Comparison of ENCODE assay signal across 8 cellular contexts in genomic region chr5:181241393-181241975, GRCh38. TPM values are rescaled to one million over a fixed set of nuclear protein-coding genes. Genes with fewer than 3 reads are reported as not detected.
DNase-seq lines count a peak whose midpoint lies in the region; ATAC-seq and TF ChIP-seq lines count a peak whose summit lies in the region.

No MANE protein-coding gene starts in this region.

- TF ChIP-seq CTCF in OCI-LY1 (IDR thresholded peaks at IDR 0.05; ENCODE audit: low read length) = no peak

- peaks cover 35% of the 10 kb centered on the region for H3K4me1 ChIP-seq in OCI-LY1 (ENCODE audit: insufficient read depth, low read length, severe bottlenecking)
- peaks cover 31 to 35% of the 10 kb centered on the region in 2 donors for H3K4me1 ChIP-seq in naive thymus-derived CD4-positive, alpha-beta T cell (ENCODE audit: control insufficient read depth in 2 of 2, insufficient read depth in 2 of 2, low read length in 2 of 2)

- peak; percentile 87 for DNase-seq in EL
- DNase-seq in central memory CD8-positive, alpha-beta T cell (ENCODE audit: low spot score in 2 of 2) = no peak
- DNase-seq in naive thymus-derived CD4-positive, alpha-beta T cell = no peak
- no peak for DNase-seq in nucleus accumbens (lab: John Stamatoyannopoulos, UW)
- no peak for DNase-seq in germinal center (ENCODE audit: low spot score)

- H3K36me3 ChIP-seq in OCI-LY1 (ENCODE audit: insufficient read depth, low read length) = peaks cover 70% of the 10 kb centered on the region
- peaks cover 39 to 55% (median 39%) of the 10 kb centered on the region in 3 experiments for H3K36me3 ChIP-seq in naive thymus-derived CD4-positive, alpha-beta T cell (ENCODE audit: control insufficient read depth in 2 of 3, insufficient read depth in 3 of 3, low read length in 3 of 3)

- no peaks in the 10 kb centered on the region for H3K27me3 ChIP-seq in OCI-LY1 (ENCODE audit: insufficient read depth, low read length)
- H3K27me3 ChIP-seq in naive thymus-derived CD4-positive, alpha-beta T cell (ENCODE audit: control insufficient read depth in 2 of 2, insufficient read depth in 2 of 2, low read length in 2 of 2) = no peaks in the 10 kb centered on the region

- peaks cover 14% of the 10 kb centered on the region for H3F3A ChIP-seq in OCI-LY1 (ENCODE audit: insufficient read depth, low read length)

- H3K27ac ChIP-seq in OCI-LY1 (ENCODE audit: low read depth, low read length, poor library complexity, severe bottlenecking) = peak overlapping the region; percentile 94
- H3K27ac ChIP-seq in naive thymus-derived CD4-positive, alpha-beta T cell (ENCODE audit: low read depth, low read length) = peak overlapping the region; percentile 91

- H3K79me2 ChIP-seq in OCI-LY1 (ENCODE audit: insufficient read depth, low read length) = peaks cover 24% of the 10 kb centered on the region

- H3K4me3 ChIP-seq in OCI-LY1 (ENCODE audit: low read depth, low read length, poor library complexity, severe bottlenecking) = peak overlapping the region; percentile 96
- H3K4me3 ChIP-seq in naive thymus-derived CD4-positive, alpha-beta T cell (ENCODE audit: low read length) = peak overlapping the region; percentile 99

- peak overlapping the region; percentile 94 for H3K27ac Mint-ChIP-seq in central memory CD8-positive, alpha-beta T cell (ENCODE audit: low read depth)
- H3K27ac Mint-ChIP-seq in naive thymus-derived CD4-positive, alpha-beta T cell = peak overlapping the region; percentile 93 to 100 (median 96)

- H2AFZ ChIP-seq in OCI-LY1 (ENCODE audit: low read length) = no peak overlapping the region

- H3K27me3 Mint-ChIP-seq in central memory CD8-positive, alpha-beta T cell = no peaks in the 10 kb centered on the region
- H3K27me3 Mint-ChIP-seq in naive thymus-derived CD4-positive, alpha-beta T cell = no peaks in the 10 kb centered on the region

- CTCF ChIA-PET in naive thymus-derived CD4-positive, alpha-beta T cell (lab: Charles Lee) = no interaction called here

- peaks cover 57% of the 10 kb centered on the region for H3K4me1 Mint-ChIP-seq in central memory CD8-positive, alpha-beta T cell
- peaks cover 36 to 69% (median 64%) of the 10 kb centered on the region in 7 donors for H3K4me1 Mint-ChIP-seq in naive thymus-derived CD4-positive, alpha-beta T cell

- peaks cover 78% of the 10 kb centered on the region for H3K36me3 Mint-ChIP-seq in central memory CD8-positive, alpha-beta T cell (ENCODE audit: insufficient read depth)
- peaks cover 17 to 56% (median 42%) of the 10 kb centered on the region in 5 donors for H3K36me3 Mint-ChIP-seq in naive thymus-derived CD4-positive, alpha-beta T cell

- H3K9me3 ChIP-seq in OCI-LY1 (ENCODE audit: low read length) = no peaks in the 10 kb centered on the region
- no peaks in the 10 kb centered on the region for H3K9me3 ChIP-seq in naive thymus-derived CD4-positive, alpha-beta T cell (ENCODE audit: control insufficient read depth in 2 of 3, low read length in 3 of 3)

- H3K4me2 ChIP-seq in OCI-LY1 (ENCODE audit: low read length) = peak overlapping the region; percentile 90

- no peaks in the 10 kb centered on the region for H4K20me1 ChIP-seq in OCI-LY1 (ENCODE audit: insufficient read depth, low read length)

- intact Hi-C loops in naive thymus-derived CD4-positive, alpha-beta T cell (cut with micrococcal nuclease) = loop anchor here (5.0 kb wide), 2 partner anchors 379 to 434 kb away; partner anchors contain the start of gene ZFP62 (in 1 of the 2)

- H3K9me2 ChIP-seq in OCI-LY1 (ENCODE audit: low read depth, low read length) = no peaks in the 10 kb centered on the region

- peak overlapping the region; percentile 99; the same call in 1 of the 2 replicates for H3K9ac ChIP-seq in OCI-LY1 (ENCODE audit: low read length)

- H3K4me3 Mint-ChIP-seq in central memory CD8-positive, alpha-beta T cell = peak overlapping the region; percentile 98
- peak overlapping the region; percentile 91 to 99 (median 98) for H3K4me3 Mint-ChIP-seq in naive thymus-derived CD4-positive, alpha-beta T cell

- POLR2A ChIA-PET in naive thymus-derived CD4-positive, alpha-beta T cell (lab: Charles Lee) = interaction anchor here (1.4 to 13.0 kb wide), 6 partner anchors 10 to 57 kb away, joined by 4 to 305 read pairs (median 9); partner anchors contain the start of genes TRIM41 and TRIM52

- no peaks in the 10 kb centered on the region for H3K9me3 Mint-ChIP-seq in central memory CD8-positive, alpha-beta T cell
- H3K9me3 Mint-ChIP-seq in naive thymus-derived CD4-positive, alpha-beta T cell = peaks cover 0 to 3% (median 0%) of the 10 kb centered on the region in 11 donors

- peak; percentile 20 for ATAC-seq in central memory CD8-positive, alpha-beta T cell (replicated peaks; ENCODE audit: extremely low read depth, poor library complexity, severe bottlenecking)
- ATAC-seq in naive thymus-derived CD4-positive, alpha-beta T cell = peak; percentile 39
- ATAC-seq in HG02970 (IDR thresholded peaks at IDR 0.05; ENCODE audit: low FRiP score, unreplicated experiment) (no peak), HG03565 (IDR thresholded peaks at IDR 0.05; ENCODE audit: unreplicated experiment) (no peak)

RNA-seq across cellular contexts. Expression of gene RACK1, which starts 2.2 kb away (rescaled TPM):
- 1,000 to 10,000 TPM; 1,703 to 2,739 (median 2,322) TPM for total RNA-seq in naive thymus-derived CD4-positive, alpha-beta T cell
- 1,000 to 10,000 TPM; 2,748 to 2,829 TPM for polyA plus RNA-seq in naive thymus-derived CD4-positive, alpha-beta T cell

RNA-seq across cellular contexts. Expression of gene TRIM41, which starts 18.4 kb away (rescaled TPM):
- total RNA-seq in naive thymus-derived CD4-positive, alpha-beta T cell = 10 to 100 TPM; 27.3 to 36.5 (median 32.6) TPM
- 1 to 10 TPM in 1 of 2 donors, under 1 TPM in 1; 0.72 to 1.1 TPM for polyA plus RNA-seq in naive thymus-derived CD4-positive, alpha-beta T cell

RNA-seq across cellular contexts. Expression of gene TRIM52, which starts 19.5 kb away (rescaled TPM):
- total RNA-seq in naive thymus-derived CD4-positive, alpha-beta T cell = 10 to 100 TPM; 31.4 to 71.6 (median 35.7) TPM
- 10 to 100 TPM; 39.2 to 50.5 TPM for polyA plus RNA-seq in naive thymus-derived CD4-positive, alpha-beta T cell

RNA-seq across cellular contexts. Expression of gene TRIM7, which starts 36.5 kb away (rescaled TPM):
- total RNA-seq in naive thymus-derived CD4-positive, alpha-beta T cell = 1 to 10 TPM; 1.1 to 6.1 (median 3.6) TPM
- under 1 TPM in 1 of 2 donors, not detected in 1; 0.28 TPM for polyA plus RNA-seq in naive thymus-derived CD4-positive, alpha-beta T cell

Comparison
In these comparisons a context has a peak if more than half of its experiments do, and no peak if none do; other contexts are left out.
1. ATAC-seq: peak in central memory CD8-positive, alpha-beta T cell (single experiment) and naive thymus-derived CD4-positive, alpha-beta T cell (single experiment); none in HG02970 (single experiment) and HG03565 (single experiment).